8 cellular contexts compared by ENCODE assay signal in genomic region chrX:13747836-13748235, GRCh38. TPM values are rescaled to one million over a fixed set of nuclear protein-coding genes. Genes with fewer than 3 reads are reported as not detected.
DNase-seq lines count a peak whose midpoint lies in the region; ATAC-seq and TF ChIP-seq lines count a peak whose summit lies in the region.

No MANE protein-coding gene starts in this region.

- no peaks in the 10 kb centered on the region for H3K79me2 ChIP-seq in smooth muscle cell (ENCODE audit: low read depth)

- H4K20me1 ChIP-seq in smooth muscle cell (ENCODE audit: low read depth), result no peaks in the 10 kb centered on the region

- peak overlapping the region; percentile 72 for H3K27ac Mint-ChIP-seq in activated B cell treated with CpG ODN at 0.5 μM for 24 hours

- CTCF ChIA-PET in activated B cell treated with CpG ODN at 0.5 μM for 24 hours (lab: Charles Lee), result interaction anchor here (0.8 kb wide), 1 partner anchor 88 kb away, joined by 3 read pairs; no protein-coding TSS in a partner anchor

- no peak for TF ChIP-seq EP300 in gastroesophageal sphincter (IDR thresholded peaks at IDR 0.05)

- no peak overlapping the region for H3K4me2 ChIP-seq in smooth muscle cell

- no peaks in the 10 kb centered on the region for H3K9me3 Mint-ChIP-seq in activated B cell treated with CpG ODN at 0.5 μM for 24 hours

- no peak overlapping the region for H2AFZ ChIP-seq in smooth muscle cell (ENCODE audit: low read depth)

- no peaks in the 10 kb centered on the region for H3K27me3 ChIP-seq in gastroesophageal sphincter
- no peaks in the 10 kb centered on the region for H3K27me3 ChIP-seq in smooth muscle cell (ENCODE audit: low read depth)

- DNase-seq in NCI-H1417 (lab: John Stamatoyannopoulos, UW) (peak; percentile 6 to 65 (median 24)), NCI-H1417 treated with DMSO at 0.1 percent for 48 hours (lab: John Stamatoyannopoulos, UW) (no peak), HPDE6-E6E7 (ENCODE audit: extremely low spot score) (peak; percentile 16), activated B cell treated with CpG ODN at 0.5 μM for 24 hours (no peak), smooth muscle cell (lab: John Stamatoyannopoulos, UW; ENCODE audit: unreplicated experiment) (no peak), 8988T (no peak)

- no peak overlapping the region for H3K4me3 Mint-ChIP-seq in activated B cell treated with CpG ODN at 0.5 μM for 24 hours

- H3K27ac ChIP-seq in gastroesophageal sphincter (no peak overlapping the region), smooth muscle cell (ENCODE audit: low read depth) (no peak overlapping the region)

- H3K4me1 Mint-ChIP-seq in activated B cell treated with CpG ODN at 0.5 μM for 24 hours, result peaks cover 48% of the 10 kb centered on the region

- H3K36me3 ChIP-seq in gastroesophageal sphincter (peaks cover 0 to 31% of the 10 kb centered on the region in 2 donors), smooth muscle cell (ENCODE audit: low read depth) (no peaks in the 10 kb centered on the region)

- H3K4me1 ChIP-seq in gastroesophageal sphincter (peaks cover 0 to 4% (median 0%) of the 10 kb centered on the region in 3 donors), smooth muscle cell (ENCODE audit: low read depth) (no peaks in the 10 kb centered on the region)

- no peaks in the 10 kb centered on the region for H3K9me3 ChIP-seq in gastroesophageal sphincter
- H3K9me3 ChIP-seq in smooth muscle cell (replicated peaks; ENCODE audit: low read depth), result no peaks in the 10 kb centered on the region

- H3K27me3 Mint-ChIP-seq in activated B cell treated with CpG ODN at 0.5 μM for 24 hours, result no peaks in the 10 kb centered on the region

- TF ChIP-seq CTCF in activated B cell treated with CpG ODN at 0.5 μM for 24 hours (IDR thresholded peaks at IDR 0.05) (no peak), gastroesophageal sphincter (IDR thresholded peaks at IDR 0.05) (peak; percentile 24 to 41 (median 32)), smooth muscle cell (IDR thresholded peaks at IDR 0.05; ENCODE audit: borderline replicate concordance, insufficient read depth, poor library complexity, severe bottlenecking) (peak; percentile 41)

- intact Hi-C loops in activated B cell treated with CpG ODN at 0.5 μM for 24 hours (cut with micrococcal nuclease), result loop anchor here (1.0 kb wide), 1 partner anchor 90 kb away; no protein-coding TSS in a partner anchor

- H3K9ac ChIP-seq in smooth muscle cell (ENCODE audit: low read depth), result no peak overlapping the region

- H3K4me3 ChIP-seq in gastroesophageal sphincter (no peak overlapping the region), smooth muscle cell (no peak overlapping the region)

- no peaks in the 10 kb centered on the region for H3F3A ChIP-seq in smooth muscle cell (ENCODE audit: low read depth)

- ATAC-seq in activated B cell treated with CpG ODN at 0.5 μM for 24 hours (ENCODE audit: low read depth) (no peak), gastroesophageal sphincter (peak; percentile 19), GM21381 (IDR thresholded peaks at IDR 0.05; ENCODE audit: unreplicated experiment) (no peak)

- no peak for TF ChIP-seq POLR2A in gastroesophageal sphincter (IDR thresholded peaks at IDR 0.05)

- POLR2A ChIA-PET in activated B cell treated with CpG ODN at 0.5 μM for 24 hours (lab: Charles Lee), result interaction anchor here (3.5 kb wide), 1 partner anchor 13 kb away, joined by 16 read pairs; the partner anchor contains the start of genes OFD1 and TRAPPC2

- peaks cover 56% of the 10 kb centered on the region for H3K36me3 Mint-ChIP-seq in activated B cell treated with CpG ODN at 0.5 μM for 24 hours (ENCODE audit: low read depth)

- WGBS in gastroesophageal sphincter (ENCODE audit: low coverage in 1 of 2), 2 donors, result 8 to 53% methylated on average over 2 of the region's 2 CpGs
- 46% methylated on average over 2 of the region's 2 CpGs for whole genome bisulfite sequencing in smooth muscle cell (ENCODE audit: low lambda C conversion rate)

RNA-seq across cellular contexts. Expression of gene OFD1, which starts 13.3 kb away (rescaled TPM):
- 57.3 and 61.4 TPM in 2 replicates for total RNA-seq in activated B cell treated with CpG ODN at 0.5 μM for 24 hours
- 10 to 100 TPM; 15.2 to 26.6 (median 22.5) TPM for total RNA-seq in gastroesophageal sphincter
- total RNA-seq in smooth muscle cell, result 14.4 and 17.6 TPM in 2 replicates
- 12.5 and 23.0 TPM in 2 replicates for polyA plus RNA-seq in smooth muscle cell

RNA-seq across cellular contexts. Expression of gene TRAPPC2, which starts 13.4 kb away (rescaled TPM):
- 24.7 and 26.7 TPM in 2 replicates for total RNA-seq in activated B cell treated with CpG ODN at 0.5 μM for 24 hours
- 10 to 100 TPM; 14.3 to 17.3 (median 16.0) TPM for total RNA-seq in gastroesophageal sphincter
- total RNA-seq in smooth muscle cell, result 7.6 and 9.5 TPM in 2 replicates
- 6.1 and 9.4 TPM in 2 replicates for polyA plus RNA-seq in smooth muscle cell

RNA-seq across cellular contexts. Expression of gene RAB9A, which starts 58.9 kb away (rescaled TPM):
- total RNA-seq in activated B cell treated with CpG ODN at 0.5 μM for 24 hours (26.1 and 27.7 TPM in 2 replicates), gastroesophageal sphincter (10 to 100 TPM; 29.6 to 50.7 (median 38.3) TPM), smooth muscle cell (25.8 and 42.3 TPM in 2 replicates)
- polyA plus RNA-seq in smooth muscle cell, result 22.1 and 31.5 TPM in 2 replicates

Comparison
In these comparisons a context has a peak if more than half of its experiments do, and no peak if none do; other contexts are left out.
1. DNase-seq: peak in NCI-H1417 (3 of 3) and HPDE6-E6E7 (single experiment); none in NCI-H1417 treated with DMSO at 0.1 percent for 48 hours (single experiment), activated B cell treated with CpG ODN at 0.5 μM for 24 hours (single experiment), smooth muscle cell (single experiment) and 8988T (single experiment).